ENCODE assay signal across 8 cellular contexts in genomic region chr3:45995370-45996192, GRCh38. TPM values are rescaled to one million over a fixed set of nuclear protein-coding genes. Genes with fewer than 3 reads are reported as not detected.
DNase-seq lines count a peak whose midpoint lies in the region; ATAC-seq and TF ChIP-seq lines count a peak whose summit lies in the region.

FYCO1 (minus strand) TSS chr3:45995824; CDS start chr3:45984910, 10,914 bp downstream.

- DNase-seq in CD4-positive, alpha-beta T cell: peak; percentile 78 to 89 (median 81)
- DNase-seq in NOMO-1 treated with DMSO at 0.1 percent for 48 hours (lab: John Stamatoyannopoulos, UW; ENCODE audit: unreplicated experiment): peak; percentile 93
- DNase-seq in activated CD8-positive, alpha-beta memory T cell treated with anti-CD3 and anti-CD28 coated beads for 4 hours (ENCODE audit: low read depth in 2 of 2): peak; percentile 78 to 83
- DNase-seq in effector memory CD8-positive, alpha-beta T cell: peak; percentile 73 to 82 (median 75)
- peak; percentile 92 for DNase-seq in medulla oblongata (ENCODE audit: extremely low spot score)
- DNase-seq in stimulated activated CD8-positive, alpha-beta memory T cell treated with anti-CD3 and anti-CD28 coated beads, Interleukin-12 subunit alpha, Interleukin-12 subunit beta, amount 100 ng/mL, for 1 hour (ENCODE audit: low read depth): peak; percentile 82

- no peaks in the 10 kb centered on the region for H3K27me3 Mint-ChIP-seq in CD4-positive, alpha-beta T cell
- no peaks in the 10 kb centered on the region for H3K27me3 Mint-ChIP-seq in effector memory CD8-positive, alpha-beta T cell

- H3K27ac Mint-ChIP-seq in CD4-positive, alpha-beta T cell: peak within 1 kb of the TSS; percentile 92
- peak within 1 kb of the TSS; percentile 87 to 94 for H3K27ac Mint-ChIP-seq in effector memory CD8-positive, alpha-beta T cell

- CTCF ChIA-PET in CD4-positive, alpha-beta T cell (lab: Charles Lee): interaction anchor here (1.2 to 1.6 kb wide), 3 partner anchors 57 to 84 kb away, joined by 3 to 4 read pairs (median 3); no protein-coding TSS in a partner anchor

- intact Hi-C loops in CD4-positive, alpha-beta T cell (cut with DNase I, micrococcal nuclease): loop anchor here (1.0 to 5.0 kb wide), 5 partner anchors 15 to 153 kb away; partner anchors contain the start of gene LZTFL1 (in 1 of the 2)

- H3K9me3 Mint-ChIP-seq in CD4-positive, alpha-beta T cell: no peaks in the 10 kb centered on the region
- no peaks in the 10 kb centered on the region for H3K9me3 Mint-ChIP-seq in effector memory CD8-positive, alpha-beta T cell

- no peaks in the 10 kb centered on the region for H3K9me3 ChIP-seq in CD4-positive, alpha-beta T cell (ENCODE audit: control insufficient read depth, low read length)

- TF ChIP-seq CTCF in CD4-positive, alpha-beta T cell (IDR thresholded peaks at IDR 0.05): no peak

- peak; percentile 84 for ATAC-seq in CD4-positive, alpha-beta T cell (ENCODE audit: poor library complexity)
- ATAC-seq in GM19397 (IDR thresholded peaks at IDR 0.05; ENCODE audit: unreplicated experiment) (peak; percentile 94), HG03565 (IDR thresholded peaks at IDR 0.05; ENCODE audit: unreplicated experiment) (peak; percentile 70)
- ATAC-seq in effector memory CD8-positive, alpha-beta T cell (replicated peaks): peak; percentile 58

- peaks cover 14% of the 10 kb centered on the region for H3K36me3 Mint-ChIP-seq in CD4-positive, alpha-beta T cell (ENCODE audit: low read depth)
- peaks cover 27% of the 10 kb centered on the region for H3K36me3 Mint-ChIP-seq in effector memory CD8-positive, alpha-beta T cell (ENCODE audit: insufficient read depth)

- peaks cover 50% of the 10 kb centered on the region for H3K4me1 Mint-ChIP-seq in CD4-positive, alpha-beta T cell (ENCODE audit: low read depth)
- peaks cover 38 to 54% of the 10 kb centered on the region in 2 donors for H3K4me1 Mint-ChIP-seq in effector memory CD8-positive, alpha-beta T cell (ENCODE audit: low read depth in 2 of 2)

- H3K4me3 Mint-ChIP-seq in CD4-positive, alpha-beta T cell: peak within 1 kb of the TSS; percentile 94
- peak within 1 kb of the TSS; percentile 83 to 85 for H3K4me3 Mint-ChIP-seq in effector memory CD8-positive, alpha-beta T cell

- no peaks in the 10 kb centered on the region for H3K27me3 ChIP-seq in CD4-positive, alpha-beta T cell (ENCODE audit: control insufficient read depth, insufficient read depth, low read length)

- H3K27ac ChIP-seq in CD4-positive, alpha-beta T cell (ENCODE audit: low read depth, low read length): peak within 1 kb of the TSS; percentile 75

- POLR2A ChIA-PET in CD4-positive, alpha-beta T cell (lab: Charles Lee): interaction anchor here (0.6 to 4.7 kb wide), 9 partner anchors 20 to 543 kb away, joined by 3 to 42 read pairs (median 7); partner anchors contain the start of gene CXCR6

RNA-seq across cellular contexts. Expression of gene FYCO1, which starts in this region (rescaled TPM):
- 10 to 100 TPM; 17.4 to 20.1 TPM for total RNA-seq in CD4-positive, alpha-beta T cell

Comparison
In these comparisons a context has a peak if more than half of its experiments do, and no peak if none do; other contexts are left out.
1. Peak in every context shown above with its lines: DNase-seq, ATAC-seq and H3K27ac ChIP-seq.